In genomic region chr2:235493775-235494715, GRCh38 we compare ENCODE assay signal across 9 cellular contexts. TPM values are rescaled to one million over a fixed set of nuclear protein-coding genes. Genes with fewer than 3 reads are reported as not detected.
DNase-seq lines count a peak whose midpoint lies in the region; ATAC-seq and TF ChIP-seq lines count a peak whose summit lies in the region.
"Had no signal": no experiment of that assay in that cellular context is flagged by ENCODE, and none has a peak within 500 bp of the region (broad histone marks: within the 10 kb centered on the region; RNA-seq: fewer than 3 reads in every experiment).

Gene AGAP1, plus strand, starts transcription at chr2:235494043.

- peak; percentile 55 for DNase-seq in SIG-M5 treated with dmso at 0.1 percent for 504 hours (lab: John Stamatoyannopoulos, UW; ENCODE audit: unreplicated experiment)
- DNase-seq in SIG-M5 (lab: John Stamatoyannopoulos, UW): no peak
- peak; percentile 49 for DNase-seq in HS-5 (ENCODE audit: low read depth)
- DNase-seq in Panc1 (ENCODE audit: low read depth, low spot score): no peak
- peak; percentile 85 to 89 for DNase-seq in breast epithelium (ENCODE audit: low spot score in 2 of 2)
- no peak for DNase-seq in stimulated activated naive CD4-positive, alpha-beta T cell (lab: John Stamatoyannopoulos, UW)

- H3K4me3 ChIP-seq in Panc1 (ENCODE audit: low read depth in 2 of 2, low read length in 2 of 2) (peak within 1 kb of the TSS; percentile 68 to 78), breast epithelium (peak within 1 kb of the TSS; percentile 52 to 75 (median 74)), iPS-11a (ENCODE audit: low read depth, low read length) (peak within 1 kb of the TSS; percentile 65), rectal smooth muscle tissue (ENCODE audit: low read length) (peak within 1 kb of the TSS; percentile 81)

- no peaks in the 10 kb centered on the region; the same call in 1 of the 2 replicates for H3K36me3 ChIP-seq in Panc1 (ENCODE audit: control insufficient read depth, insufficient read depth, low read length)
- no peaks in the 10 kb centered on the region for H3K36me3 ChIP-seq in breast epithelium
- no peaks in the 10 kb centered on the region for H3K36me3 ChIP-seq in rectal smooth muscle tissue (ENCODE audit: control insufficient read depth, insufficient read depth, low read length)
- H3K36me3 ChIP-seq: neutrophil had no signal

- H3K9ac ChIP-seq in rectal smooth muscle tissue (ENCODE audit: low read length): peak within 1 kb of the TSS; percentile 56

- CTCF ChIA-PET in Panc1 (lab: Charles Lee): no interaction called here

- peaks cover 25% of the 10 kb centered on the region for H3K4me1 ChIP-seq in Panc1 (ENCODE audit: control insufficient read depth, insufficient read depth, low read length)
- peaks cover 0 to 6% of the 10 kb centered on the region in 2 donors for H3K4me1 ChIP-seq in breast epithelium
- H3K4me1 ChIP-seq in rectal smooth muscle tissue (ENCODE audit: control insufficient read depth, insufficient read depth, low read length): peaks cover 16% of the 10 kb centered on the region

- H3K27ac ChIP-seq in Panc1 (ENCODE audit: low read length): peak within 1 kb of the TSS; percentile 83
- H3K27ac ChIP-seq in breast epithelium: peak within 1 kb of the TSS; percentile 88 to 91
- H3K27ac ChIP-seq in rectal smooth muscle tissue (ENCODE audit: low read depth, low read length): peak within 1 kb of the TSS; percentile 68
- H3K27ac ChIP-seq: neutrophil had no signal

- intact Hi-C loops in Panc1 (cut with micrococcal nuclease; ENCODE audit: unreplicated experiment): no loop called here
- intact Hi-C loops in breast epithelium (cut with DNase I; ENCODE audit: low total_unique reads): no loop called here

- TF ChIP-seq CTCF in Panc1 (IDR thresholded peaks at IDR 0.05) (no peak; the same call in 1 of the 2 replicates), breast epithelium (IDR thresholded peaks at IDR 0.05) (no peak)

- POLR2A ChIA-PET in Panc1 (lab: Charles Lee): no interaction called here

- no TSS peak for BruUV-seq in Panc1 (replicated peaks; lab: Mats Ljungman, UMichigan)

- TF ChIP-seq POLR2A in breast epithelium (IDR thresholded peaks at IDR 0.05): no peak

- H3K27me3 ChIP-seq in Panc1 (ENCODE audit: control insufficient read depth, insufficient read depth, low read length) (no peaks in the 10 kb centered on the region), breast epithelium (no peaks in the 10 kb centered on the region), rectal smooth muscle tissue (ENCODE audit: control insufficient read depth, insufficient read depth, low read length) (no peaks in the 10 kb centered on the region)

- peak; percentile 92 for ATAC-seq in Panc1

- in situ Hi-C loops in Panc1 (cut with HindIII; ENCODE audit: low pct_unique_long_range_greater_than_20kb, low sequenced_read_pairs): no loop called here

- H3K9me3 ChIP-seq in Panc1 (ENCODE audit: control insufficient read depth, insufficient read depth, low read depth, low read length) (no peaks in the 10 kb centered on the region), breast epithelium (peaks cover 0 to 7% of the 10 kb centered on the region in 2 donors)
- H3K9me3 ChIP-seq: neutrophil had no signal

RNA-seq across cellular contexts. Expression of gene AGAP1, which starts in this region (rescaled TPM):
- total RNA-seq in Panc1 (2021; ENCODE audit: unreplicated experiment) (38.9 TPM), breast epithelium (10 to 100 TPM; 19.7 to 27.1 (median 25.9) TPM)
- 31.6 TPM for polyA plus RNA-seq in Panc1 (2012; ENCODE audit: insufficient read length)

Comparison
In these comparisons a context has a peak if more than half of its experiments do, and no peak if none do; other contexts are left out.
1. DNase-seq: peak in SIG-M5 treated with dmso at 0.1 percent for 504 hours (single experiment), HS-5 (single experiment) and breast epithelium (2 of 2); none in SIG-M5 (single experiment), Panc1 (single experiment) and stimulated activated naive CD4-positive, alpha-beta T cell (0 of 6).
2. Peak in every context shown above with its lines, with median percentiles within 50 percentile points of each other: H3K27ac ChIP-seq and H3K4me3 ChIP-seq.